In the genomic region with DNA sequence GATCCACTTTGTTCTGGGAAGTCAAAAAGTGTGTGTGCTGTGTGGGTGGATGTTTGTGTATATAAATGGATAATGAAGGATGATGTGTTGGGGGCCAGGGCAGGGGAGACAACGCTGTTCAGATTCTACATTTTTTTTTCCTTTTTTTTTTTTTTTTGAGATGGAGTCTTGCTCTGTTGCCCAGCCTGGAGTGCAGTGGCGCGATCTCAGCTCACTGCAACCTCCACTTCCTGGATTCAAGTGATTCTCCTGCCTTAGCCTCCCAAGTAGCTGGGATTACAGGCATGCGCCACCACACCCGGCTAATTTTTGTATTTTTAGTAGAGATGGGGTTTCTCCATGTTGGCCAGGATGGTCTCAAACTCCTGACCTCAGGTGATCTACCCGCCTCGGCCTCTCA, we compare ENCODE assay signal across 9 cellular contexts. TPM values are rescaled to one million over a fixed set of nuclear protein-coding genes. Genes with fewer than 3 reads are reported as not detected.
DNase-seq lines count a peak whose midpoint lies in the region; ATAC-seq and TF ChIP-seq lines count a peak whose summit lies in the region.
"Not testable (repeated sequence)": the region's sequence is repeated elsewhere in the genome, so short reads cannot be mapped to it uniquely, and the experiment has no call there.
"Had no signal": no experiment of that assay in that cellular context is flagged by ENCODE, and none has a peak within 500 bp of the region (broad histone marks: within the 10 kb centered on the region; RNA-seq: fewer than 3 reads in every experiment).

No MANE protein-coding gene starts in this region.

- not testable (repeated sequence) for TF ChIP-seq CTCF in CD8-positive, alpha-beta T cell (IDR thresholded peaks at IDR 0.05); mammary epithelial cell (conservative IDR thresholded peaks at IDR 0.05 in 1 of 2, IDR thresholded peaks at IDR 0.05 in 1 of 2; ENCODE audit: extremely low read depth in 1 of 2, insufficient read depth in 1 of 2, low read depth in 1 of 2, low read length in 2 of 2); heart left ventricle (IDR thresholded peaks at IDR 0.05); upper lobe of left lung (IDR thresholded peaks at IDR 0.05)

- H3K27ac ChIP-seq in CD8-positive, alpha-beta T cell (ENCODE audit: low read depth, low read length): peak overlapping the region; percentile 11
- peak overlapping the region; percentile 22 for H3K27ac ChIP-seq in mammary epithelial cell (ENCODE audit: insufficient read depth, low read depth, low read length)
- peak overlapping the region in 11 of 12 donors; percentile 52 to 89 (median 81) for H3K27ac ChIP-seq in heart left ventricle
- peak overlapping the region; percentile 68 to 78 for H3K27ac ChIP-seq in mucosa of rectum (ENCODE audit: low read depth in 2 of 2, low read length in 2 of 2)
- H3K27ac ChIP-seq in upper lobe of left lung: peak overlapping the region; percentile 70 to 79 (median 75)

- H3K4me2 ChIP-seq in mammary epithelial cell (ENCODE audit: insufficient read depth, low read depth, low read length): peak overlapping the region; percentile 79
- peak overlapping the region; percentile 83 for H3K4me2 ChIP-seq in skeletal muscle satellite cell (ENCODE audit: low read length)

- POLR2A ChIA-PET in CD8-positive, alpha-beta T cell (lab: Charles Lee): interaction anchor here (0.8 to 2.8 kb wide), 10 partner anchors 9 to 260 kb away, joined by 3 to 17 read pairs (median 7); a partner anchor contains a TSS

- H3K27me3 Mint-ChIP-seq in CD8-positive, alpha-beta T cell (ENCODE audit: low read depth); activated T-helper 1 cell treated with anti-CD3 and anti-CD28 coated beads, Interleukin-12 subunit alpha, Interleukin-12 subunit beta, Interleukin-2, Interleukin-4 antibody, amounts not matched to agents 30 ng/mL and 10 ng/mL and 1 ng/mL, durations not matched to agents 14 hours and 24 hours and 36 hours (ENCODE audit: insufficient read depth): not testable (repeated sequence)

- not testable (repeated sequence) for DNase-seq in CD8-positive, alpha-beta T cell; activated T-helper 1 cell treated with anti-CD3 and anti-CD28 coated beads, Interleukin-12 subunit alpha, Interleukin-12 subunit beta, Interleukin-2, Interleukin-4 antibody, amounts not matched to agents 30 ng/mL and 10 ng/mL and 1 ng/mL, durations not matched to agents 14 hours and 24 hours and 36 hours (ENCODE audit: low spot score); mammary epithelial cell; heart left ventricle; upper lobe of left lung
- DNase-seq in SHP77 treated with DMSO at 0.1 percent for 48 hours (lab: John Stamatoyannopoulos, UW): peak; percentile 51

- not testable (repeated sequence) for H3K4me3 ChIP-seq in CD8-positive, alpha-beta T cell (ENCODE audit: low read depth, low read length); mammary epithelial cell (replicated peaks in 1 of 3; ENCODE audit: insufficient read depth in 1 of 3, low read depth in 2 of 3, low read length in 3 of 3); mucosa of rectum (ENCODE audit: low read length in 2 of 2); skeletal muscle satellite cell (ENCODE audit: low read length); upper lobe of left lung
- peak overlapping the region in 1 of 12 donors; percentile 68 for H3K4me3 ChIP-seq in heart left ventricle

- not testable (repeated sequence) for BruUV-seq in mammary epithelial cell (replicated peaks; lab: Mats Ljungman, UMichigan)

- CTCF ChIA-PET in CD8-positive, alpha-beta T cell (lab: Charles Lee): interaction anchor here (0.7 to 5.5 kb wide), 6 partner anchors 9 to 48 kb away, joined by 3 to 38 read pairs (median 4); no protein-coding TSS in a partner anchor
- CTCF ChIA-PET in mammary epithelial cell (lab: Charles Lee; ENCODE audit: low non-redundant PET): not testable (repeated sequence)

- intact Hi-C loops in CD8-positive, alpha-beta T cell (cut with DNase I, micrococcal nuclease): loop anchor here (1.0 to 5.0 kb wide), 3 partner anchors 40 to 64 kb away; a partner anchor contains a TSS
- intact Hi-C loops in activated T-helper 1 cell treated with anti-CD3 and anti-CD28 coated beads, Interleukin-12 subunit alpha, Interleukin-12 subunit beta, Interleukin-2, Interleukin-4 antibody, amounts not matched to agents 30 ng/mL and 10 ng/mL and 1 ng/mL, durations not matched to agents 14 hours and 24 hours and 36 hours (cut with micrococcal nuclease): loop anchor here (5.0 kb wide), 1 partner anchor 42 kb away; a partner anchor contains a TSS
- intact Hi-C loops in mammary epithelial cell (cut with micrococcal nuclease); heart left ventricle (cut with DNase I): not testable (repeated sequence)

- not testable (repeated sequence) for H3K9ac ChIP-seq in mammary epithelial cell (ENCODE audit: insufficient read depth, low read length)
- H3K9ac ChIP-seq in mucosa of rectum (ENCODE audit: low read depth in 1 of 2, low read length in 2 of 2) (peak overlapping the region in 1 of 2 donors; percentile 11), skeletal muscle satellite cell (ENCODE audit: low read depth, low read length) (peak overlapping the region; percentile 62)

- not testable (repeated sequence) for TF ChIP-seq EP300 in upper lobe of left lung (IDR thresholded peaks at IDR 0.05)

- H3K4me1 Mint-ChIP-seq in CD8-positive, alpha-beta T cell (ENCODE audit: low read depth): peaks cover 52% of the 10 kb centered on the region
- H3K4me1 Mint-ChIP-seq in activated T-helper 1 cell treated with anti-CD3 and anti-CD28 coated beads, Interleukin-12 subunit alpha, Interleukin-12 subunit beta, Interleukin-2, Interleukin-4 antibody, amounts not matched to agents 30 ng/mL and 10 ng/mL and 1 ng/mL, durations not matched to agents 14 hours and 24 hours and 36 hours (ENCODE audit: low read depth): peaks cover 29% of the 10 kb centered on the region

- WGBS in mammary epithelial cell (ENCODE audit: low coverage, missing lambda C conversion rate): 98% methylated on average over 5 of the region's 7 CpGs
- WGBS in heart left ventricle, 4 donors: 79 to 91% (median 85%) methylated on average over 7 of the region's 7 CpGs
- WGBS in upper lobe of left lung, 2 donors: 78 to 87% methylated on average over 7 of the region's 7 CpGs

- H3K27ac Mint-ChIP-seq in CD8-positive, alpha-beta T cell: peak overlapping the region; percentile 96
- H3K27ac Mint-ChIP-seq in activated T-helper 1 cell treated with anti-CD3 and anti-CD28 coated beads, Interleukin-12 subunit alpha, Interleukin-12 subunit beta, Interleukin-2, Interleukin-4 antibody, amounts not matched to agents 30 ng/mL and 10 ng/mL and 1 ng/mL, durations not matched to agents 14 hours and 24 hours and 36 hours: peak overlapping the region; percentile 79

- not testable (repeated sequence) for H3K9me3 ChIP-seq in CD8-positive, alpha-beta T cell (ENCODE audit: low read length); mammary epithelial cell (replicated peaks; ENCODE audit: insufficient read depth, low read length); heart left ventricle; mucosa of rectum (ENCODE audit: control insufficient read depth in 2 of 2, low read length in 2 of 2); skeletal muscle satellite cell (replicated peaks; ENCODE audit: low read length); upper lobe of left lung

- H4K20me1 ChIP-seq in mammary epithelial cell (ENCODE audit: insufficient read depth, low read length): not testable (repeated sequence)

- H2AFZ ChIP-seq in mammary epithelial cell (ENCODE audit: low read depth, low read length): peak overlapping the region; percentile 82

- peaks cover 48% of the 10 kb centered on the region for H3K4me1 ChIP-seq in CD8-positive, alpha-beta T cell (ENCODE audit: insufficient read depth, low read length)
- H3K4me1 ChIP-seq in mammary epithelial cell (ENCODE audit: insufficient read depth, low read length) (peaks cover 40% of the 10 kb centered on the region), heart left ventricle (peaks cover 0 to 55% (median 12%) of the 10 kb centered on the region in 12 donors), mucosa of rectum (ENCODE audit: control insufficient read depth in 2 of 2, insufficient read depth in 2 of 2, low read length in 2 of 2) (peaks cover 6 to 22% of the 10 kb centered on the region in 2 donors), skeletal muscle satellite cell (ENCODE audit: control insufficient read depth, insufficient read depth, low read length) (peaks cover 40% of the 10 kb centered on the region), upper lobe of left lung (peaks cover 20 to 40% (median 30%) of the 10 kb centered on the region in 4 donors)

- not testable (repeated sequence) for H3K36me3 Mint-ChIP-seq in CD8-positive, alpha-beta T cell; activated T-helper 1 cell treated with anti-CD3 and anti-CD28 coated beads, Interleukin-12 subunit alpha, Interleukin-12 subunit beta, Interleukin-2, Interleukin-4 antibody, amounts not matched to agents 30 ng/mL and 10 ng/mL and 1 ng/mL, durations not matched to agents 14 hours and 24 hours and 36 hours (ENCODE audit: low read depth)

- H3K27me3 ChIP-seq in CD8-positive, alpha-beta T cell (ENCODE audit: insufficient read depth, low read length); mammary epithelial cell (ENCODE audit: insufficient read depth, low read length); heart left ventricle; mucosa of rectum (ENCODE audit: control insufficient read depth in 2 of 2, insufficient read depth in 2 of 2, low read length in 2 of 2); skeletal muscle satellite cell (ENCODE audit: control insufficient read depth, insufficient read depth, low read length); upper lobe of left lung: not testable (repeated sequence)

- peak overlapping the region; percentile 67 for H3K4me3 Mint-ChIP-seq in CD8-positive, alpha-beta T cell
- peak overlapping the region; percentile 3 for H3K4me3 Mint-ChIP-seq in activated T-helper 1 cell treated with anti-CD3 and anti-CD28 coated beads, Interleukin-12 subunit alpha, Interleukin-12 subunit beta, Interleukin-2, Interleukin-4 antibody, amounts not matched to agents 30 ng/mL and 10 ng/mL and 1 ng/mL, durations not matched to agents 14 hours and 24 hours and 36 hours

- in situ Hi-C loops in mammary epithelial cell (cut with MboI; ENCODE audit: low sequenced_read_pairs in 2 of 2): loop anchor here in 1 of 2 donors (5.0 kb wide), 1 partner anchor 32 kb away; no protein-coding TSS in a partner anchor

- not testable (repeated sequence) for H3K79me2 ChIP-seq in mammary epithelial cell (ENCODE audit: insufficient read depth, low read length)

- ATAC-seq in CD8-positive, alpha-beta T cell; upper lobe of left lung (ENCODE audit: low FRiP score in 2 of 2): not testable (repeated sequence)
- ATAC-seq in heart left ventricle: peak in 1 of 4 donors; percentile 7

- not testable (repeated sequence) for H3K9me3 Mint-ChIP-seq in CD8-positive, alpha-beta T cell; activated T-helper 1 cell treated with anti-CD3 and anti-CD28 coated beads, Interleukin-12 subunit alpha, Interleukin-12 subunit beta, Interleukin-2, Interleukin-4 antibody, amounts not matched to agents 30 ng/mL and 10 ng/mL and 1 ng/mL, durations not matched to agents 14 hours and 24 hours and 36 hours

- dilution Hi-C loops in mammary epithelial cell (cut with HindIII; ENCODE audit: low sequenced_read_pairs): not testable (repeated sequence)

- H3K36me3 ChIP-seq in CD8-positive, alpha-beta T cell (ENCODE audit: insufficient read depth, low read length); mammary epithelial cell (ENCODE audit: insufficient read depth, low read length); mucosa of rectum (ENCODE audit: control insufficient read depth in 2 of 2, insufficient read depth in 2 of 2, low read length in 2 of 2); skeletal muscle satellite cell (ENCODE audit: insufficient read depth, low read length); upper lobe of left lung: not testable (repeated sequence)
- H3K36me3 ChIP-seq in heart left ventricle: peaks cover 0 to 16% (median 0%) of the 10 kb centered on the region in 9 donors

- not testable (repeated sequence) for TF ChIP-seq POLR2A in heart left ventricle (IDR thresholded peaks at IDR 0.05); upper lobe of left lung (IDR thresholded peaks at IDR 0.05)

RNA-seq across cellular contexts. Expression of a gene that starts 2.8 kb away (rescaled TPM):
- total RNA-seq in CD8-positive, alpha-beta T cell: 10 to 100 TPM; 19.7 to 20.2 TPM
- not detected in 2 replicates for total RNA-seq in activated T-helper 1 cell treated with anti-CD3 and anti-CD28 coated beads, Interleukin-12 subunit alpha, Interleukin-12 subunit beta, Interleukin-2, Interleukin-4 antibody, amounts not matched to agents 30 ng/mL and 10 ng/mL and 1 ng/mL, durations not matched to agents 14 hours and 24 hours and 36 hours
- 10 to 100 TPM; 10.8 to 89.5 TPM for total RNA-seq in mammary epithelial cell
- polyA plus RNA-seq in mammary epithelial cell: 85.4 TPM
- 77.9 TPM for polyA minus RNA-seq in mammary epithelial cell
- total RNA-seq in heart left ventricle: 100 to 1,000 TPM in 5 of 9 donors, 10 to 100 TPM in 4; 67.5 to 460 (median 103) TPM
- polyA plus RNA-seq in heart left ventricle: 100 to 1,000 TPM; 101 to 125 TPM
- total RNA-seq in skeletal muscle satellite cell (2012; rRNA removed): 48.2 and 205 TPM in 2 replicates
- total RNA-seq in upper lobe of left lung: 100 to 1,000 TPM in 4 of 6 donors, 10 to 100 TPM in 2; 69.8 to 235 (median 114) TPM
- total RNA-seq: M059J had no signal

RNA-seq across cellular contexts. Expression of a gene that starts 22.0 kb away (rescaled TPM):
- total RNA-seq in CD8-positive, alpha-beta T cell: under 1 TPM; 0.22 to 0.28 TPM
- total RNA-seq in activated T-helper 1 cell treated with anti-CD3 and anti-CD28 coated beads, Interleukin-12 subunit alpha, Interleukin-12 subunit beta, Interleukin-2, Interleukin-4 antibody, amounts not matched to agents 30 ng/mL and 10 ng/mL and 1 ng/mL, durations not matched to agents 14 hours and 24 hours and 36 hours: 0.12 and 0.41 TPM in 2 replicates
- total RNA-seq in mammary epithelial cell: 1 to 10 TPM; 5.7 to 7.3 TPM
- 10.1 TPM for polyA plus RNA-seq in mammary epithelial cell
- polyA minus RNA-seq in mammary epithelial cell: 3.7 TPM
- total RNA-seq in heart left ventricle: 1 to 10 TPM in 2 of 9 donors, under 1 TPM in 6, not detected in 1; 0.25 to 1.8 (median 0.77) TPM
- polyA plus RNA-seq in heart left ventricle: 1 to 10 TPM in 1 of 2 donors, under 1 TPM in 1; 0.65 to 1.4 TPM
- total RNA-seq in skeletal muscle satellite cell (2012; rRNA removed): not detected in 2 replicates
- total RNA-seq in upper lobe of left lung: 10 to 100 TPM in 5 of 6 donors, 1 to 10 TPM in 1; 4.6 to 48.2 (median 24.6) TPM

RNA-seq across cellular contexts. Expression of a gene that starts 40.2 kb away (rescaled TPM):
- 10 to 100 TPM; 18.9 to 20.4 TPM for total RNA-seq in CD8-positive, alpha-beta T cell
- total RNA-seq in activated T-helper 1 cell treated with anti-CD3 and anti-CD28 coated beads, Interleukin-12 subunit alpha, Interleukin-12 subunit beta, Interleukin-2, Interleukin-4 antibody, amounts not matched to agents 30 ng/mL and 10 ng/mL and 1 ng/mL, durations not matched to agents 14 hours and 24 hours and 36 hours: 21.6 and 21.9 TPM in 2 replicates
- 10 to 100 TPM; 17.8 to 35.5 TPM for total RNA-seq in mammary epithelial cell
- 10.2 TPM for polyA plus RNA-seq in mammary epithelial cell
- 8.5 TPM for polyA minus RNA-seq in mammary epithelial cell
- total RNA-seq in heart left ventricle: 10 to 100 TPM in 4 of 9 donors, 1 to 10 TPM in 5; 7.2 to 29.0 (median 9.3) TPM
- 10 to 100 TPM in 1 of 2 donors, 1 to 10 TPM in 1; 9.1 to 12.5 TPM for polyA plus RNA-seq in heart left ventricle
- 28.4 and 35.2 TPM in 2 replicates for total RNA-seq in skeletal muscle satellite cell (2012; rRNA removed)
- total RNA-seq in upper lobe of left lung: 100 to 1,000 TPM in 2 of 6 donors, 10 to 100 TPM in 4; 47.4 to 162 (median 60.8) TPM

RNA-seq across cellular contexts. Expression of a gene that starts 54.5 kb away (rescaled TPM):
- total RNA-seq in CD8-positive, alpha-beta T cell: under 1 TPM; 0.11 to 0.14 TPM
- 0.12 and 0.13 TPM in 2 replicates for total RNA-seq in activated T-helper 1 cell treated with anti-CD3 and anti-CD28 coated beads, Interleukin-12 subunit alpha, Interleukin-12 subunit beta, Interleukin-2, Interleukin-4 antibody, amounts not matched to agents 30 ng/mL and 10 ng/mL and 1 ng/mL, durations not matched to agents 14 hours and 24 hours and 36 hours
- total RNA-seq in mammary epithelial cell (1 to 10 TPM; 2.2 to 5.7 TPM), heart left ventricle (1 to 10 TPM; 1.5 to 6.1 (median 2.3) TPM), upper lobe of left lung (10 to 100 TPM; 11.3 to 24.7 (median 14.9) TPM)
- polyA plus RNA-seq in mammary epithelial cell (0.87 TPM), heart left ventricle (1 to 10 TPM; 1.5 to 3.3 TPM)
- 4.4 TPM for polyA minus RNA-seq in mammary epithelial cell
- 0.51 and 0.66 TPM in 2 replicates for total RNA-seq in skeletal muscle satellite cell (2012; rRNA removed)

Comparison
In these comparisons a context has a peak if more than half of its experiments do, and no peak if none do; other contexts are left out.
1. H3K27ac ChIP-seq: peak in every context shown above with its lines; median percentile 81 in heart left ventricle; 75 in upper lobe of left lung; 73 in mucosa of rectum; 22 in mammary epithelial cell; 11 in CD8-positive, alpha-beta T cell.